ENCODE assay signal across 16 cellular contexts in genomic region chr3:183829466-183829865, GRCh38. TPM values are rescaled to one million over a fixed set of nuclear protein-coding genes. Genes with fewer than 3 reads are reported as not detected.
A peak's percentile ranks its signal among the peaks of the same experiment; 100 is the strongest.
DNase-seq lines count a peak whose midpoint lies in the region; TF ChIP-seq lines count a peak whose summit lies in the region.
"Had no signal": no experiment of that assay in that cellular context is flagged by ENCODE, and none has a peak within 500 bp of the region (broad histone marks: within the 10 kb centered on the region; RNA-seq: fewer than 3 reads in every experiment).

No MANE protein-coding gene starts in this region.

- no peak overlapping the region for H3K27ac Mint-ChIP-seq in endothelial cell (ENCODE audit: unreplicated experiment)
- H3K27ac Mint-ChIP-seq in activated CD4-positive, alpha-beta memory T cell treated with anti-CD3 and anti-CD28 coated beads, Interleukin-2, amount 10 ng/mL, durations not matched to agents 7 days and 5 days, result no peak overlapping the region
- H3K27ac Mint-ChIP-seq: B cell had no signal

- H3K4me1 Mint-ChIP-seq in endothelial cell (ENCODE audit: unreplicated experiment), result peaks cover 3% of the 10 kb centered on the region
- H3K4me1 Mint-ChIP-seq in activated CD4-positive, alpha-beta memory T cell treated with anti-CD3 and anti-CD28 coated beads, Interleukin-2, amount 10 ng/mL, durations not matched to agents 7 days and 5 days, result peaks cover 4% of the 10 kb centered on the region

- no peak for TF ChIP-seq CTCF in endothelial cell (IDR thresholded peaks at IDR 0.05; ENCODE audit: unreplicated experiment)

- H3K27me3 Mint-ChIP-seq in endothelial cell (ENCODE audit: unreplicated experiment), result peaks cover under 1% of the 10 kb centered on the region
- H3K27me3 Mint-ChIP-seq in activated CD4-positive, alpha-beta memory T cell treated with anti-CD3 and anti-CD28 coated beads, Interleukin-2, amount 10 ng/mL, durations not matched to agents 7 days and 5 days, result peaks cover 4% of the 10 kb centered on the region
- H3K27me3 Mint-ChIP-seq: B cell had no signal

- POLR2A ChIA-PET in activated CD4-positive, alpha-beta memory T cell treated with anti-CD3 and anti-CD28 coated beads, Interleukin-2, amount 10 ng/mL, durations not matched to agents 7 days and 5 days (lab: Charles Lee), result no interaction called here

- peaks cover 34% of the 10 kb centered on the region for H3K36me3 Mint-ChIP-seq in endothelial cell (ENCODE audit: low read depth, unreplicated experiment)
- peaks cover 4% of the 10 kb centered on the region for H3K36me3 Mint-ChIP-seq in activated CD4-positive, alpha-beta memory T cell treated with anti-CD3 and anti-CD28 coated beads, Interleukin-2, amount 10 ng/mL, durations not matched to agents 7 days and 5 days (ENCODE audit: low read depth)

- in situ Hi-C loops in G401 (cut with HindIII; ENCODE audit: low sequenced_read_pairs), result no loop called here

- DNase-seq in NCI-H1694 treated with DMSO at 0.1 percent for 48 hours (lab: John Stamatoyannopoulos, UW) (peak; percentile 25), NCI-H1694 (lab: John Stamatoyannopoulos, UW) (no peak), G401 (ENCODE audit: low spot score) (peak; percentile 77), endothelial cell (ENCODE audit: low spot score) (no peak), NCI-H2107 treated with DMSO at 0.1 percent for 48 hours (lab: John Stamatoyannopoulos, UW; ENCODE audit: unreplicated experiment) (no peak)
- no peak for DNase-seq in activated CD4-positive, alpha-beta memory T cell treated with anti-CD3 and anti-CD28 coated beads, Interleukin-2, amount 10 ng/mL, durations not matched to agents 7 days and 5 days
- DNase-seq: Caco-2; CD4-positive, CD25-positive, alpha-beta regulatory T cell; CD8-positive, alpha-beta T cell; DMS153; DND-41; GDM1; GM23248; H7; HCEC 1CT had no signal

- no peaks in the 10 kb centered on the region for H3K9me3 Mint-ChIP-seq in endothelial cell (ENCODE audit: unreplicated experiment)
- no peaks in the 10 kb centered on the region for H3K9me3 Mint-ChIP-seq in activated CD4-positive, alpha-beta memory T cell treated with anti-CD3 and anti-CD28 coated beads, Interleukin-2, amount 10 ng/mL, durations not matched to agents 7 days and 5 days
- H3K9me3 Mint-ChIP-seq: CD4-positive, CD25-positive, alpha-beta regulatory T cell; CD8-positive, alpha-beta T cell had no signal

- peak overlapping the region; percentile 40 for H3K4me3 Mint-ChIP-seq in endothelial cell (ENCODE audit: unreplicated experiment)
- H3K4me3 Mint-ChIP-seq in activated CD4-positive, alpha-beta memory T cell treated with anti-CD3 and anti-CD28 coated beads, Interleukin-2, amount 10 ng/mL, durations not matched to agents 7 days and 5 days, result no peak overlapping the region
- H3K4me3 Mint-ChIP-seq: B cell; CD4-positive, CD25-positive, alpha-beta regulatory T cell; CD8-positive, alpha-beta T cell had no signal

- CTCF ChIA-PET in activated CD4-positive, alpha-beta memory T cell treated with anti-CD3 and anti-CD28 coated beads, Interleukin-2, amount 10 ng/mL, durations not matched to agents 7 days and 5 days (lab: Charles Lee), result no interaction called here

RNA-seq across cellular contexts. Expression of gene MAP6D1, which starts 4.1 kb away (rescaled TPM):
- 2.4 and 3.2 TPM in 2 replicates for total RNA-seq in G401 (2014; rRNA removed; shearing (Covaris generic))
- total RNA-seq in endothelial cell (ENCODE audit: unreplicated experiment), result 0.90 TPM
- total RNA-seq in activated CD4-positive, alpha-beta memory T cell treated with anti-CD3 and anti-CD28 coated beads, Interleukin-2, amount 10 ng/mL, durations not matched to agents 7 days and 5 days, result under 1 TPM in 1 of 2 experiments, not detected in 1; 0.55 TPM

RNA-seq across cellular contexts. Expression of gene PARL, which starts 55.2 kb away (rescaled TPM):
- 79.2 and 86.5 TPM in 2 replicates for total RNA-seq in G401 (2014; rRNA removed; shearing (Covaris generic))
- total RNA-seq in endothelial cell (ENCODE audit: unreplicated experiment), result 62.9 TPM
- 10 to 100 TPM; 47.6 to 49.0 TPM for total RNA-seq in activated CD4-positive, alpha-beta memory T cell treated with anti-CD3 and anti-CD28 coated beads, Interleukin-2, amount 10 ng/mL, durations not matched to agents 7 days and 5 days

Comparison
In these comparisons a context has a peak if more than half of its experiments do, and no peak if none do; other contexts are left out.
1. DNase-seq: peak in NCI-H1694 treated with DMSO at 0.1 percent for 48 hours (single experiment) and G401 (single experiment); none in NCI-H1694 (single experiment), endothelial cell (single experiment), NCI-H2107 treated with DMSO at 0.1 percent for 48 hours (single experiment) and activated CD4-positive, alpha-beta memory T cell treated with anti-CD3 and anti-CD28 coated beads, Interleukin-2, amount 10 ng/mL, durations not matched to agents 7 days and 5 days (single experiment).